In genomic region chr14:49621114-49621881, GRCh38 we compare ENCODE assay signal across 8 cellular contexts. TPM values are rescaled to one million over a fixed set of nuclear protein-coding genes. Genes with fewer than 3 reads are reported as not detected.
A peak's percentile ranks its signal among the peaks of the same experiment; 100 is the strongest.
DNase-seq lines count a peak whose midpoint lies in the region; ATAC-seq and TF ChIP-seq lines count a peak whose summit lies in the region.

No MANE protein-coding gene starts in this region.

- DNase-seq in NCI-H748 (lab: John Stamatoyannopoulos, UW; ENCODE audit: unreplicated experiment): peak; percentile 74
- no peak for DNase-seq in NCI-H748 treated with DMSO at 0.1 percent for 48 hours (lab: John Stamatoyannopoulos, UW)
- peak; percentile 65 for DNase-seq in NCI-H1105 (lab: John Stamatoyannopoulos, UW)
- DNase-seq in activated CD4-positive, alpha-beta T cell treated with anti-CD3 and anti-CD28 coated beads, Interleukin-2, amount 50 U/mL, for 48 hours: peak; percentile 59 to 73
- no peak for DNase-seq in epithelial cell of proximal tubule (ENCODE audit: low read depth)

- peaks cover 8% of the 10 kb centered on the region for H3K36me3 ChIP-seq in muscle layer of colon (ENCODE audit: insufficient read depth, low read length)

- no peaks in the 10 kb centered on the region for H3K9me3 ChIP-seq in muscle layer of colon (ENCODE audit: low read length)

- H3K27ac ChIP-seq in muscle layer of colon (ENCODE audit: low read depth, low read length): peak overlapping the region; percentile 97
- peak overlapping the region; percentile 82 for H3K27ac ChIP-seq in temporal lobe (ENCODE audit: low read depth, low read length)

- H3K9ac ChIP-seq in muscle layer of colon (ENCODE audit: low read length): peak overlapping the region; percentile 36

- H3K4me3 ChIP-seq in epithelial cell of proximal tubule (ENCODE audit: low read depth, low read length): peak overlapping the region; percentile 95
- H3K4me3 ChIP-seq in muscle layer of colon (ENCODE audit: low read depth in 1 of 2, low read length in 2 of 2): peak overlapping the region; percentile 92 to 99

- H3K4me1 ChIP-seq in muscle layer of colon (ENCODE audit: insufficient read depth, low read length): peaks cover 29% of the 10 kb centered on the region

- ATAC-seq in HG02571 (IDR thresholded peaks at IDR 0.05; ENCODE audit: unreplicated experiment): peak; percentile 28

- H3K27me3 ChIP-seq in muscle layer of colon (ENCODE audit: control insufficient read depth in 1 of 2, insufficient read depth in 2 of 2, low read length in 2 of 2): no peaks in the 10 kb centered on the region

- no peak for TF ChIP-seq CTCF in epithelial cell of proximal tubule (conservative IDR thresholded peaks at IDR 0.05; ENCODE audit: low read depth, low read length)

RNA-seq across cellular contexts. Expression of gene MGAT2, which starts 0.7 kb away (rescaled TPM):
- total RNA-seq in epithelial cell of proximal tubule (51.7 and 68.1 TPM in 2 replicates), temporal lobe (25.6 TPM)

RNA-seq across cellular contexts. Expression of gene RPL36AL, which starts 0.9 kb away (rescaled TPM):
- total RNA-seq in epithelial cell of proximal tubule (278 and 384 TPM in 2 replicates), temporal lobe (73.0 TPM)

RNA-seq across cellular contexts. Expression of gene DNAAF2, which starts 13.7 kb away (rescaled TPM):
- total RNA-seq in epithelial cell of proximal tubule (16.1 and 17.1 TPM in 2 replicates), temporal lobe (13.0 TPM)

RNA-seq across cellular contexts. Expression of gene LRR1, which starts 22.6 kb away (rescaled TPM):
- total RNA-seq in epithelial cell of proximal tubule (22.7 and 48.4 TPM in 2 replicates), temporal lobe (3.0 TPM)

RNA-seq across cellular contexts. Expression of gene RPS29, which starts 35.1 kb away (rescaled TPM):
- total RNA-seq in epithelial cell of proximal tubule: 13,231 and 17,621 TPM in 2 replicates
- total RNA-seq in temporal lobe: 2,439 TPM

Comparison
In these comparisons a context has a peak if more than half of its experiments do, and no peak if none do; other contexts are left out.
1. DNase-seq: peak in NCI-H748 (single experiment), NCI-H1105 (single experiment) and activated CD4-positive, alpha-beta T cell treated with anti-CD3 and anti-CD28 coated beads, Interleukin-2, amount 50 U/mL, for 48 hours (2 of 2); none in NCI-H748 treated with DMSO at 0.1 percent for 48 hours (single experiment) and epithelial cell of proximal tubule (single experiment).